19 cellular contexts compared by ENCODE assay signal in the genomic region with DNA sequence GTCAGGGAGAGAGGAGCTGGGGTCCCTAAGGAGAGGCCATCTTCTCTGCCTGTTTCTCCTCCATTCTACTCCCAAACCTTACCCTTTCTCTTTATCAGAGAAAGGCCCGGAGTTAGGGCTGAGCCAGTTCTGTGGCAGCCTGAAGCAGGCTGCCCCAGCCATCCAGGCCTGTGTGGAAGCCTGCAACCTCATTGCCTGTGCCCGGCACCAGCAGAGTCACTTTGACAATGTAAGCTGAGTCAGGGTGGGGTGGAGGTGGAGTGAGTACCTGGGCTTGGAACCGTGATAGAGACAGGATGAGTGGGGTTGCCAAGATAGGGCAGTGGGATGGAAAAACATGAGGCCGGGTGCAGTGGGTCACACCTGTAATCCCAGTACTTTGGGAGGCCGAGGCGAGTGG. TPM values are rescaled to one million over a fixed set of nuclear protein-coding genes. Genes with fewer than 3 reads are reported as not detected.
DNase-seq lines count a peak whose midpoint lies in the region; ATAC-seq and TF ChIP-seq lines count a peak whose summit lies in the region.
"Had no signal": no experiment of that assay in that cellular context is flagged by ENCODE, and none has a peak within 500 bp of the region (broad histone marks: within the 10 kb centered on the region; RNA-seq: fewer than 3 reads in every experiment).

No MANE protein-coding gene starts in this region.

- ATAC-seq in central memory CD8-positive, alpha-beta T cell (replicated peaks; ENCODE audit: extremely low read depth, poor library complexity, severe bottlenecking): no peak

- H3K4me1 Mint-ChIP-seq in central memory CD8-positive, alpha-beta T cell: peaks cover 52% of the 10 kb centered on the region

- no peak overlapping the region for H2BK15ac ChIP-seq in neuronal stem cell (ENCODE audit: low read length)

- H2AK5ac ChIP-seq in neuronal stem cell (ENCODE audit: low read depth, low read length): no peak overlapping the region

- H3K4me3 ChIP-seq in neuronal stem cell (ENCODE audit: low read length in 2 of 2): no peak overlapping the region
- H3K4me3 ChIP-seq: HAP-1 had no signal

- no peak overlapping the region for H3K4me3 Mint-ChIP-seq in central memory CD8-positive, alpha-beta T cell
- H3K4me3 Mint-ChIP-seq: HFFc6 had no signal

- no peaks in the 10 kb centered on the region for H3K27me3 Mint-ChIP-seq in central memory CD8-positive, alpha-beta T cell
- H3K27me3 Mint-ChIP-seq: CD4-positive, alpha-beta memory T cell had no signal

- CTCF ChIA-PET in RWPE1 (lab: Yijun Ruan, JAX): no interaction called here

- peaks cover 0 to 4% of the 10 kb centered on the region in 2 donors for H3K4me1 ChIP-seq in neuronal stem cell (ENCODE audit: control insufficient read depth in 2 of 2, insufficient read depth in 1 of 2, low read depth in 1 of 2, low read length in 2 of 2)

- H3K9me3 ChIP-seq in neuronal stem cell (replicated peaks in 1 of 2; ENCODE audit: control insufficient read depth in 2 of 2, insufficient read depth in 1 of 2, low read depth in 1 of 2, low read length in 2 of 2): peaks cover 0 to 19% of the 10 kb centered on the region in 2 donors
- H3K9me3 ChIP-seq: HAP-1 had no signal

- no peak overlapping the region for H3K9ac ChIP-seq in neuronal stem cell (ENCODE audit: low read depth, low read length, poor library complexity)

- no peak overlapping the region for H3K23ac ChIP-seq in neuronal stem cell (ENCODE audit: low read depth, low read length, poor library complexity)

- peaks cover 10% of the 10 kb centered on the region for H3K36me3 Mint-ChIP-seq in central memory CD8-positive, alpha-beta T cell (ENCODE audit: insufficient read depth)

- no CpG with 5 or more reads among the region's 6 CpGs for WGBS in neuronal stem cell (ENCODE audit: extremely low coverage in 2 of 2, insufficient read length in 2 of 2, insufficient replicate concordance in 1 of 2), 2 donors

- H2BK5ac ChIP-seq in neuronal stem cell (ENCODE audit: low read length): no peak overlapping the region

- H3K14ac ChIP-seq in neuronal stem cell (ENCODE audit: low read length): peak overlapping the region; percentile 92

- POLR2A ChIA-PET in RWPE1 (lab: Yijun Ruan, JAX; ENCODE audit: low non-redundant PET): no interaction called here

- H2AFZ ChIP-seq in neuronal stem cell (ENCODE audit: low read length): no peak overlapping the region

- no peak overlapping the region for H3K4me2 ChIP-seq in neuronal stem cell (ENCODE audit: insufficient read depth, low read length, poor library complexity, severe bottlenecking)

- H3K4ac ChIP-seq in neuronal stem cell (ENCODE audit: low read length): no peak overlapping the region

- no peak for DNase-seq in RWPE1 (ENCODE audit: low spot score)
- DNase-seq in central memory CD8-positive, alpha-beta T cell (ENCODE audit: low spot score in 2 of 2): no peak
- DNase-seq in epidermal melanocyte (ENCODE audit: insufficient read length, low spot score): peak; percentile 1
- DNase-seq in neuronal stem cell (ENCODE audit: low spot score): no peak
- no peak for DNase-seq in substantia nigra (lab: John Stamatoyannopoulos, UW)
- no peak for DNase-seq in activated CD4-positive, alpha-beta T cell treated with anti-CD3 and anti-CD28 coated beads, Interleukin-2, amount 50 U/mL, for 1 hour
- no peak for DNase-seq in DMS153 (lab: John Stamatoyannopoulos, UW)
- DNase-seq in cardiac septum (ENCODE audit: low spot score): no peak
- DNase-seq: 8988T; C1 segment of cervical spinal cord; Calu3; CD4-positive, alpha-beta memory T cell; COR-L47; DND-41; GOT3; HFFc6 had no signal

- no peaks in the 10 kb centered on the region for H3K27me3 ChIP-seq in neuronal stem cell (ENCODE audit: control insufficient read depth in 3 of 3, insufficient read depth in 3 of 3, low read depth in 1 of 3, low read length in 3 of 3)

- H2BK12ac ChIP-seq in neuronal stem cell (ENCODE audit: low read length): no peak overlapping the region

- no peaks in the 10 kb centered on the region for H3K9me3 Mint-ChIP-seq in central memory CD8-positive, alpha-beta T cell
- H3K9me3 Mint-ChIP-seq: CD4-positive, alpha-beta memory T cell; HFFc6 had no signal

- H3K27ac ChIP-seq in RWPE1 (peak overlapping the region; percentile 30), neuronal stem cell (replicated peaks; ENCODE audit: low read length) (no peak overlapping the region), substantia nigra (ENCODE audit: low read depth, low read length, poor library complexity, severe bottlenecking) (no peak overlapping the region)

- peaks cover 13 to 39% of the 10 kb centered on the region in 2 donors for H3K36me3 ChIP-seq in neuronal stem cell (replicated peaks in 1 of 2; ENCODE audit: control insufficient read depth in 2 of 2, insufficient read depth in 2 of 2, low read length in 2 of 2)

- TF ChIP-seq CTCF in RWPE1 (conservative IDR thresholded peaks at IDR 0.05; ENCODE audit: low read depth): no peak

- H3K18ac ChIP-seq in neuronal stem cell (ENCODE audit: low read length): no peak overlapping the region

- H2BK120ac ChIP-seq in neuronal stem cell (ENCODE audit: low read depth, low read length): no peak overlapping the region

- H3K79me1 ChIP-seq in neuronal stem cell (ENCODE audit: low read depth, low read length): peaks cover 6% of the 10 kb centered on the region

- H4K91ac ChIP-seq in neuronal stem cell (ENCODE audit: low read depth, low read length, poor library complexity): no peak overlapping the region

- intact Hi-C loops in cardiac septum (cut with DNase I): no loop called here

- no peak overlapping the region for H4K8ac ChIP-seq in neuronal stem cell (ENCODE audit: low read depth, low read length)

- peak overlapping the region; percentile 38 for H3K27ac Mint-ChIP-seq in central memory CD8-positive, alpha-beta T cell (ENCODE audit: low read depth)
- H3K27ac Mint-ChIP-seq: HFFc6 had no signal

RNA-seq across cellular contexts. Expression of gene CHRNG, which starts 5.2 kb away (rescaled TPM):
- polyA plus RNA-seq in neuronal stem cell (2013, experiment 1 of 2): not detected
- not detected for polyA plus RNA-seq in neuronal stem cell (2013, experiment 2 of 2)
- not detected for total RNA-seq in cardiac septum
- total RNA-seq: A673; Calu3; CD4-positive, alpha-beta memory T cell; HFFc6 had no signal
- polyA plus RNA-seq: BJ; CD4-positive, alpha-beta memory T cell had no signal

RNA-seq across cellular contexts. Expression of gene TIGD1, which starts 5.7 kb away (rescaled TPM):
- 10.3 TPM for polyA plus RNA-seq in neuronal stem cell (2013, experiment 1 of 2)
- polyA plus RNA-seq in neuronal stem cell (2013, experiment 2 of 2): 10.3 TPM
- 2.5 TPM for total RNA-seq in cardiac septum

RNA-seq across cellular contexts. Expression of gene EIF4E2, which starts 5.8 kb away (rescaled TPM):
- 57.9 TPM for polyA plus RNA-seq in neuronal stem cell (2013, experiment 1 of 2)
- 58.5 TPM for polyA plus RNA-seq in neuronal stem cell (2013, experiment 2 of 2)
- 45.9 TPM for total RNA-seq in cardiac septum

RNA-seq across cellular contexts. Expression of gene CHRND, which starts 18.7 kb away (rescaled TPM):
- 0.18 TPM for polyA plus RNA-seq in neuronal stem cell (2013, experiment 1 of 2)
- polyA plus RNA-seq in neuronal stem cell (2013, experiment 2 of 2): 0.14 TPM
- 0.11 TPM for total RNA-seq in cardiac septum
- total RNA-seq: A673; Calu3; CD4-positive, alpha-beta memory T cell; HFFc6 had no signal
- polyA plus RNA-seq: BJ; CD4-positive, alpha-beta memory T cell had no signal

RNA-seq across cellular contexts. Expression of gene PRSS56, which starts 24.5 kb away (rescaled TPM):
- not detected for polyA plus RNA-seq in neuronal stem cell (2013, experiment 1 of 2)
- not detected for polyA plus RNA-seq in neuronal stem cell (2013, experiment 2 of 2)
- not detected for total RNA-seq in cardiac septum
- total RNA-seq: A673; Calu3; CD4-positive, alpha-beta memory T cell; HFFc6 had no signal
- polyA plus RNA-seq: BJ; CD4-positive, alpha-beta memory T cell had no signal
